In the genomic region with DNA sequence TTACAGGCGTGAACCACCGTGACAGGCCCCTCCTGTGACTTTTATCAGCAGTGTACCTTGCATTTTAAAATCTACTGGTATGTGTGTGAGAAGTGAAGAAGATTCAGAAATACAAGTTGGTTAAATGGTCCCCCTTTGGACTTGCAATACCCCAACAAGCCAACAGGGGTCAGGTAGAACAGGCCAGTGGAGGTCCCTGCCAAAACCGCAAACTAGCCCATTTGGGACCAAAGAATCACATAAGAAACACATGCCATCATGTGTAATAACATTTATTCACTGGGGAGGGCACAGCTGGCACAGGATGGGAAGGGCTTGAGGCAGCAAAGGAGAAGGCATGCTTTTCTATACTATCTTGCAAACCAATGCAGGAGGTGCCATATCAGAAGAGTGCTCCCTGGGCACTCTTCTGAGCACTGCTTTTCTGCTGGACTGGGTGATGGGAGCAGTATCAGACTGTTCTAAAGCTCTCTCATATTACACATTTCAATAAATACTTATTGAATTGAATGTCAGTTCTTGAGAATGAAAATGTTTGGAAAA, we compare ENCODE assay signal across 8 cellular contexts.
A peak's percentile ranks its signal among the peaks of the same experiment; 100 is the strongest.
DNase-seq lines count a peak whose midpoint lies in the region; TF ChIP-seq lines count a peak whose summit lies in the region.

No MANE protein-coding gene starts in this region.

- DNase-seq in D341Med (ENCODE audit: low spot score) (peak; percentile 63), Kasumi-1 (lab: John Stamatoyannopoulos, UW) (peak; percentile 16 to 46), activated T-cell treated with anti-CD3 and anti-CD28 coated beads for 4 hours (peak; percentile 30), glutamatergic neuron (peak; percentile 35), cerebellar cortex (ENCODE audit: low spot score) (no peak), foreskin melanocyte (no peak), SW 1271 (lab: John Stamatoyannopoulos, UW) (no peak)
- DNase-seq in stimulated activated CD4-positive, alpha-beta T cell treated with anti-CD3 and anti-CD28 coated beads, Interleukin-2, amount 100 ng/mL, for 24 hours = peak; percentile 53 to 62

- peak; percentile 86 for TF ChIP-seq CTCF in glutamatergic neuron (IDR thresholded peaks at IDR 0.05; ENCODE audit: partially characterized antibody, unreplicated experiment)

- H3K9me3 Mint-ChIP-seq in glutamatergic neuron (ENCODE audit: unreplicated experiment) = peaks cover 12% of the 10 kb centered on the region

- peaks cover 25% of the 10 kb centered on the region for H3K4me1 Mint-ChIP-seq in glutamatergic neuron (ENCODE audit: low read depth, unreplicated experiment)

- H3K4me3 Mint-ChIP-seq in glutamatergic neuron (ENCODE audit: unreplicated experiment) = no peak overlapping the region

- H3K36me3 Mint-ChIP-seq in glutamatergic neuron (ENCODE audit: unreplicated experiment) = no peaks in the 10 kb centered on the region

- peaks cover 7% of the 10 kb centered on the region for H3K27me3 Mint-ChIP-seq in glutamatergic neuron (ENCODE audit: unreplicated experiment)

- H3K27ac Mint-ChIP-seq in glutamatergic neuron (ENCODE audit: unreplicated experiment) = peak overlapping the region; percentile 55

Comparison
In these comparisons a context has a peak if more than half of its experiments do, and no peak if none do; other contexts are left out.
1. DNase-seq: peak in D341Med (single experiment), Kasumi-1 (2 of 2), activated T-cell treated with anti-CD3 and anti-CD28 coated beads for 4 hours (single experiment), glutamatergic neuron (single experiment) and stimulated activated CD4-positive, alpha-beta T cell treated with anti-CD3 and anti-CD28 coated beads, Interleukin-2, amount 100 ng/mL, for 24 hours (2 of 2); none in cerebellar cortex (single experiment), foreskin melanocyte (single experiment) and SW 1271 (0 of 2).